Comparison of ENCODE assay signal across 17 cellular contexts in genomic region chr2:88049601-88050000, GRCh38. TPM values are rescaled to one million over a fixed set of nuclear protein-coding genes. Genes with fewer than 3 reads are reported as not detected.
"Had no signal": no experiment of that assay in that cellular context is flagged by ENCODE, and none has a peak within 500 bp of the region (broad histone marks: within the 10 kb centered on the region; RNA-seq: fewer than 3 reads in every experiment).

No MANE protein-coding gene starts in this region.

- ATAC-seq: activated CD4-positive, CD25-positive, alpha-beta regulatory T cell treated with anti-CD3 and anti-CD28 coated beads, Interleukin-2, amount 50 U/mL, for 24 hours; body of pancreas; effector memory CD8-positive, alpha-beta T cell had no signal

- H3K9me3 Mint-ChIP-seq: dendritic cell treated with granulocyte-macrophage colony-stimulating factor and Interleukin-4, amounts not matched to agents 40 ng/mL and 50 ng/mL, for 4 days; effector memory CD8-positive, alpha-beta T cell; T-helper 2 cell treated with Interferon-gamma antibody and Interleukin-4, amounts not matched to agents 5 μg/mL and 100 μg/mL, for 36 hours had no signal

- H3K9me3 ChIP-seq: body of pancreas, right atrium auricular region, uterus had no signal

- H3K27ac ChIP-seq: body of pancreas, hepatocyte, right atrium auricular region, uterus had no signal

- H3K27me3 ChIP-seq: body of pancreas, hepatocyte, right atrium auricular region, uterus had no signal

- H3K27ac Mint-ChIP-seq: dendritic cell treated with granulocyte-macrophage colony-stimulating factor and Interleukin-4, amounts not matched to agents 40 ng/mL and 50 ng/mL, for 4 days; effector memory CD8-positive, alpha-beta T cell; T-helper 2 cell treated with Interferon-gamma antibody and Interleukin-4, amounts not matched to agents 5 μg/mL and 100 μg/mL, for 36 hours had no signal

- H3K4me3 Mint-ChIP-seq: dendritic cell treated with granulocyte-macrophage colony-stimulating factor and Interleukin-4, amounts not matched to agents 40 ng/mL and 50 ng/mL, for 4 days; effector memory CD8-positive, alpha-beta T cell; T-helper 2 cell treated with Interferon-gamma antibody and Interleukin-4, amounts not matched to agents 5 μg/mL and 100 μg/mL, for 36 hours had no signal

- H3K27me3 Mint-ChIP-seq: dendritic cell treated with granulocyte-macrophage colony-stimulating factor and Interleukin-4, amounts not matched to agents 40 ng/mL and 50 ng/mL, for 4 days; effector memory CD8-positive, alpha-beta T cell had no signal

- H3K4me3 ChIP-seq: body of pancreas, hepatocyte, right atrium auricular region, uterus had no signal

- H3K4me2 ChIP-seq: hepatocyte had no signal

- DNase-seq: activated CD4-positive, alpha-beta T cell treated with anti-CD3 and anti-CD28 coated beads, Interleukin-2, amount 50 U/mL, for 48 hours; activated naive CD4-positive, alpha-beta T cell treated with Interleukin-2 at 50 U/mL for 16 hours; amniotic stem cell; body of pancreas; effector memory CD8-positive, alpha-beta T cell; erythroblast; small intestine; uterus had no signal

- H3K36me3 ChIP-seq: right atrium auricular region, uterus had no signal

- FAIRE-seq: small intestine had no signal

- H2AFZ ChIP-seq: hepatocyte had no signal

RNA-seq across cellular contexts. Expression of gene SMYD1, which starts 18.0 kb away (rescaled TPM):
- total RNA-seq: body of pancreas, hepatocyte, kidney epithelial cell had no signal

RNA-seq across cellular contexts. Expression of gene RNU2-63P, which starts 33.3 kb away (rescaled TPM):
- total RNA-seq: body of pancreas, hepatocyte, kidney epithelial cell, lower leg skin, myocyte, right atrium auricular region, uterus had no signal
- polyA plus RNA-seq: small intestine, thymus had no signal
